In the genomic region with DNA sequence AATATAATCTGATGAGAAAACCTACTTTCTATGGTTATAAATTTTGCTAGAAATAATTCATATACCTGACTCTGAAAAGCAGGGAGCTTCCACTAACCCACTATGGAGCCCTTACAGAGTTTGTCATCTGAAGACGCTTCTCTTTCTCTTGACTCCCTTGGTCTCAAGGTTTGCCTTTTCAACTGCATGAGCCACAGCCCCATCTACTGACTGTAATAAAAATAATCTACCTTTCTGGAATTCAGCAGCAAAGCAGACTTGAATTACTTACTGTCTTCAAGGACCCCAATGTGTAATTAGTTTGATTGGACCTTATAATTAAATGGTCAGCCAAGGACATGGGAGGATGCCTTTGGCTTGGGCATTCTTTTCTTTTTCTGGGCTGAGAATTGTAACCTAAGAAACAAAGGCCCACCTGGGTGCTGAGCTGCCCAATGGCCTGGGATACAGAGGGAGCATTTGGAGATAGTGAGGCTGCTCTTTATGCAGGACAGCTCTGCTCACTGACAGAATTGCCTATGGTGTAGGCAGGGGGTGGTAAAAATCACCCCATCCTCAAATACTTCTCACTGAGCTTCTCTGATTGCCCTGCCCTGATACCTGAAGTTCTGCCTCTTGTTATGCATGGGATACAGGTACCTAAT, we compare ENCODE assay signal across 8 cellular contexts.
A peak's percentile ranks its signal among the peaks of the same experiment; 100 is the strongest.
DNase-seq lines count a peak whose midpoint lies in the region; ATAC-seq, FAIRE-seq and TF ChIP-seq lines count a peak whose summit lies in the region.

No MANE protein-coding gene starts in this region.

- no peaks in the 10 kb centered on the region for H3K27me3 ChIP-seq in endodermal cell (ENCODE audit: control insufficient read depth, insufficient read depth, low read length, poor library complexity, severe bottlenecking)
- no peaks in the 10 kb centered on the region for H3K27me3 ChIP-seq in pancreas

- H3K36me3 Mint-ChIP-seq in endodermal cell (ENCODE audit: low read depth), result no peaks in the 10 kb centered on the region

- ATAC-seq in pancreas (peak; percentile 40 to 70 (median 52)), GM19023 (IDR thresholded peaks at IDR 0.05; ENCODE audit: unreplicated experiment) (no peak)

- FAIRE-seq in pancreas (lab: Jason Lieb, UNC), result no peak

- no peak overlapping the region for H3K9ac ChIP-seq in endodermal cell (ENCODE audit: extremely low read depth, low read length, poor library complexity, severe bottlenecking)

- H3K4me3 Mint-ChIP-seq in endodermal cell, result no peak overlapping the region

- intact Hi-C loops in pancreas (cut with DNase I), result no loop called here

- no peaks in the 10 kb centered on the region for H3K4me1 Mint-ChIP-seq in endodermal cell

- H3K27ac Mint-ChIP-seq in endodermal cell, result no peak overlapping the region

- DNase-seq in H4 (ENCODE audit: low spot score) (peak; percentile 43), NCI-H524 treated with DMSO at 0.1 percent for 48 hours (lab: John Stamatoyannopoulos, UW) (peak; percentile 30), endodermal cell (no peak), pancreas (no peak)
- DNase-seq in activated CD8-positive, alpha-beta memory T cell treated with anti-CD3 and anti-CD28 coated beads for 24 hours, result no peak
- DNase-seq in stimulated activated CD4-positive, alpha-beta T cell treated with anti-CD3 and anti-CD28 coated beads, Interleukin-1b, Interleukin-23, amount 100 ng/mL, for 48 hours, result no peak
- DNase-seq in activated effector memory CD4-positive, alpha-beta T cell treated with Interleukin-2 at 50 U/mL for 16 hours, result no peak

- no peaks in the 10 kb centered on the region for H3K9me3 Mint-ChIP-seq in endodermal cell

- TF ChIP-seq CTCF in endodermal cell (conservative IDR thresholded peaks at IDR 0.05) (peak; percentile 72), pancreas (IDR thresholded peaks at IDR 0.05) (peak in 3 of 4 donors; percentile 20 to 35 (median 23))

- H3K4me3 ChIP-seq in endodermal cell (ENCODE audit: low read length) (no peak overlapping the region), pancreas (no peak overlapping the region)

- H3K4me1 ChIP-seq in endodermal cell (ENCODE audit: control insufficient read depth, insufficient read depth, low read length) (no peaks in the 10 kb centered on the region), pancreas (no peaks in the 10 kb centered on the region)

- no peaks in the 10 kb centered on the region for H3K36me3 ChIP-seq in endodermal cell (ENCODE audit: control insufficient read depth, insufficient read depth, low read length)
- H3K36me3 ChIP-seq in pancreas, result no peaks in the 10 kb centered on the region

- H3K27me3 Mint-ChIP-seq in endodermal cell (ENCODE audit: insufficient read depth), result peaks cover 13% of the 10 kb centered on the region

- WGBS in endodermal cell (ENCODE audit: insufficient coverage in 1 of 2, insufficient read length in 1 of 2), 2 experiments, result 57 to 78% methylated on average over 1 of the region's 1 CpG
- 6 to 16% methylated on average over 1 of the region's 1 CpG for WGBS in pancreas, 2 donors

- H3K9me3 ChIP-seq in endodermal cell (ENCODE audit: control insufficient read depth, low read length) (no peaks in the 10 kb centered on the region), pancreas (no peaks in the 10 kb centered on the region)

- H3K27ac ChIP-seq in endodermal cell (ENCODE audit: low read depth, low read length) (no peak overlapping the region), pancreas (no peak overlapping the region)

Comparison
In these comparisons a context has a peak if more than half of its experiments do, and no peak if none do; other contexts are left out.
1. DNase-seq: peak in H4 (single experiment) and NCI-H524 treated with DMSO at 0.1 percent for 48 hours (single experiment); none in endodermal cell (single experiment), pancreas (0 of 6), activated CD8-positive, alpha-beta memory T cell treated with anti-CD3 and anti-CD28 coated beads for 24 hours (single experiment), stimulated activated CD4-positive, alpha-beta T cell treated with anti-CD3 and anti-CD28 coated beads, Interleukin-1b, Interleukin-23, amount 100 ng/mL, for 48 hours (single experiment) and activated effector memory CD4-positive, alpha-beta T cell treated with Interleukin-2 at 50 U/mL for 16 hours (single experiment).